In the genomic region with DNA sequence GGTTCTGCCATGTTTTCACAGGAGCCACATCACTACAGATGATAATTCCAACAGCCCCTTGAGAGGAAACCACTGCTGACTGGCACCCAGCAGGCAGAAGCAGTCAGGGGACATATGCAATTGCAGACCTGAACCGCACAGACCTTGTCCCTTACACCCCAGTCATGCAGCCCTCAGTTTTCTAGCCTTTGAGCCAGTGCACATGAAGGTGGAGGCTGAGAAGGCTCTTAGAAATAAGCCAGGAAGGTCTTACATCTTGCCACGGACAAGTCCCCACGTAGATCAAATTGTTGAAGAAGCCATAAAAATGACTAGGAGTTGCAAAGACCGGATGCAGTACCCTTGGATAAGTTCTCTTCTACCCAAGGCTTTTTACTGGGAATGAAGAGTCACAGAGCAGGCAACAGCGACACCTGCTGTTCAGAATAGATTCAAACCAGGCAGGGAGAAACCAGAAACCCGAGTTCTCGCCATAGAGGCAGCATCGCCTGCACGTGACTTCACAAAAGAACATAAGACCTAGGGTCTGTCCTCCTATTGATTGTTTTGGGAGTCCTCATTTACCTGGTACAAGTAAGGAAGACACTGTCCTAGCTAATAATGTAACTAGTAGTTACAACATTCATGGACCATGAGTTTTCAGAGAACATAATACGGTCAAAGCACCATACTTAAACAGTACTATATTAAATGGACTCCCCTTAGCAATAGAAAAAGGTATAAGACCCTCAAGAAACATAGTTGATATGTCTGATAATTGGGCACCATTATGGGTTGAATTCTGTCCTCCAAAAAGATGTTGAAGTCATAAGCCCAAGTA, we compare ENCODE assay signal across 8 cellular contexts. TPM values are rescaled to one million over a fixed set of nuclear protein-coding genes. Genes with fewer than 3 reads are reported as not detected.
DNase-seq lines count a peak whose midpoint lies in the region; ATAC-seq and TF ChIP-seq lines count a peak whose summit lies in the region.

No MANE protein-coding gene starts in this region.

- H3K4me1 ChIP-seq in BE2C (peaks cover 3% of the 10 kb centered on the region), psoas muscle (no peaks in the 10 kb centered on the region)

- 18 to 22% (median 19%) methylated on average over 10 of the region's 10 CpGs for WGBS in psoas muscle, 3 donors

- no peaks in the 10 kb centered on the region for H3K9me3 ChIP-seq in BE2C
- no peaks in the 10 kb centered on the region for H3K9me3 ChIP-seq in psoas muscle

- no peaks in the 10 kb centered on the region for H3K9me3 Mint-ChIP-seq in activated naive CD4-positive, alpha-beta T cell treated with anti-CD3 and anti-CD28 coated beads, Interleukin-2, amount 10 ng/mL, durations not matched to agents 7 days and 5 days

- H3K27ac ChIP-seq in psoas muscle = no peak overlapping the region

- ATAC-seq in GM19324 (IDR thresholded peaks at IDR 0.05; ENCODE audit: low FRiP score, unreplicated experiment) = peak; percentile 59
- peak; percentile 76 to 93 (median 82) for ATAC-seq in psoas muscle
- no peak for ATAC-seq in GM18519 (IDR thresholded peaks at IDR 0.05; ENCODE audit: low FRiP score, unreplicated experiment)

- H3K27ac Mint-ChIP-seq in activated naive CD4-positive, alpha-beta T cell treated with anti-CD3 and anti-CD28 coated beads, Interleukin-2, amount 10 ng/mL, durations not matched to agents 7 days and 5 days = no peak overlapping the region

- peak; percentile 84 for DNase-seq in BE2C
- DNase-seq in M059J (ENCODE audit: low read depth) = peak; percentile 68
- peak; percentile 84 for DNase-seq in SHP77 treated with DMSO at 0.1 percent for 48 hours (lab: John Stamatoyannopoulos, UW)
- peak; percentile 76 for DNase-seq in activated naive CD4-positive, alpha-beta T cell treated with anti-CD3 and anti-CD28 coated beads, Interleukin-2, amount 10 ng/mL, durations not matched to agents 7 days and 5 days
- peak; percentile 49 to 94 (median 84) for DNase-seq in head of caudate nucleus
- peak; percentile 55 to 65 for DNase-seq in psoas muscle

- no peak overlapping the region for H3K4me3 Mint-ChIP-seq in activated naive CD4-positive, alpha-beta T cell treated with anti-CD3 and anti-CD28 coated beads, Interleukin-2, amount 10 ng/mL, durations not matched to agents 7 days and 5 days

- H3K4me1 Mint-ChIP-seq in activated naive CD4-positive, alpha-beta T cell treated with anti-CD3 and anti-CD28 coated beads, Interleukin-2, amount 10 ng/mL, durations not matched to agents 7 days and 5 days = peaks cover 4% of the 10 kb centered on the region

- CTCF ChIA-PET in activated naive CD4-positive, alpha-beta T cell treated with anti-CD3 and anti-CD28 coated beads, Interleukin-2, amount 10 ng/mL, durations not matched to agents 7 days and 5 days (lab: Charles Lee) = interaction anchor here (1.3 to 3.8 kb wide), 4 partner anchors 238 to 411 kb away, joined by 3 to 57 read pairs (median 6); a partner anchor contains a TSS

- peak; percentile 99 for TF ChIP-seq CTCF in BE2C (IDR thresholded peaks at IDR 0.05; ENCODE audit: low read depth, low read length)
- TF ChIP-seq CTCF in psoas muscle (IDR thresholded peaks at IDR 0.05) = peak; percentile 97

- H3K36me3 Mint-ChIP-seq in activated naive CD4-positive, alpha-beta T cell treated with anti-CD3 and anti-CD28 coated beads, Interleukin-2, amount 10 ng/mL, durations not matched to agents 7 days and 5 days = no peaks in the 10 kb centered on the region

- intact Hi-C loops in head of caudate nucleus (cut with DNase I) = loop anchor here (5.0 to 10.0 kb wide), 2 partner anchors 194 to 387 kb away; no protein-coding TSS in a partner anchor
- intact Hi-C loops in psoas muscle (cut with DNase I) = loop anchor here (1.0 to 2.0 kb wide), 3 partner anchors 378 to 386 kb away; no protein-coding TSS in a partner anchor

- no peaks in the 10 kb centered on the region for H3K36me3 ChIP-seq in BE2C
- no peaks in the 10 kb centered on the region for H3K36me3 ChIP-seq in psoas muscle (ENCODE audit: insufficient read depth in 1 of 2, low read depth in 1 of 2)

- H3K27me3 Mint-ChIP-seq in activated naive CD4-positive, alpha-beta T cell treated with anti-CD3 and anti-CD28 coated beads, Interleukin-2, amount 10 ng/mL, durations not matched to agents 7 days and 5 days = peaks cover 20% of the 10 kb centered on the region

- H3K27me3 ChIP-seq in BE2C = no peaks in the 10 kb centered on the region
- no peaks in the 10 kb centered on the region for H3K27me3 ChIP-seq in psoas muscle (ENCODE audit: insufficient read depth in 3 of 3, low read length in 2 of 3)

- H3K4me3 ChIP-seq in BE2C (ENCODE audit: low read depth, low read length) = no peak overlapping the region
- H3K4me3 ChIP-seq in psoas muscle = no peak overlapping the region

RNA-seq across cellular contexts. Expression of a gene that starts 11.1 kb away (rescaled TPM):
- polyA plus RNA-seq in BE2C (2012; ENCODE audit: insufficient read depth, insufficient read length, low read depth) = 2.9 TPM
- 1.2 and 3.1 TPM in 2 replicates for total RNA-seq in M059J (2014; rRNA removed; shearing (Covaris generic))
- 1 to 10 TPM in 1 of 4 donors, under 1 TPM in 3; 0.86 to 1.2 (median 0.91) TPM for total RNA-seq in psoas muscle
- 1 to 10 TPM in 2 of 3 donors, under 1 TPM in 1; 0.24 to 1.6 (median 1.4) TPM for polyA plus RNA-seq in psoas muscle
